ENCODE assay signal across 24 cellular contexts in genomic region chr16:16121185-16121727, GRCh38.
"Had no signal": no experiment of that assay in that cellular context is flagged by ENCODE, and none has a peak within 500 bp of the region (broad histone marks: within the 10 kb centered on the region; RNA-seq: fewer than 3 reads in every experiment).

No MANE protein-coding gene starts in this region.

- H3K27ac ChIP-seq: breast epithelium, hepatocyte, parathyroid adenoma had no signal

- DNase-seq: activated CD4-positive, alpha-beta memory T cell treated with anti-CD3 and anti-CD28 coated beads, Interleukin-2, amount 10 ng/mL, durations not matched to agents 7 days and 5 days; activated CD4-positive, alpha-beta T cell treated with anti-CD3 and anti-CD28 coated beads for 48 hours; activated CD4-positive, CD25-positive, alpha-beta regulatory T cell; activated CD8-positive, alpha-beta memory T cell treated with anti-CD3 and anti-CD28 coated beads, Interleukin-2, amount 10 ng/mL, durations not matched to agents 7 days and 5 days; activated naive CD4-positive, alpha-beta T cell treated with anti-CD3 and anti-CD28 coated beads, Interleukin-2, amount 10 ng/mL, durations not matched to agents 7 days and 5 days; activated T-cell treated with anti-CD3 and anti-CD28 coated beads, Interleukin-2, amount 50 U/mL, for 1 hour; effector CD8-positive, alpha-beta T cell; esophagus squamous epithelium; left colon; lower lobe of right lung; stimulated activated CD4-positive, alpha-beta T cell treated with anti-CD3 and anti-CD28 coated beads, Interleukin-12 subunit alpha, Interleukin-12 subunit beta, amount 100 ng/mL, for 4 hours; stimulated activated CD4-positive, alpha-beta T cell treated with anti-CD3 and anti-CD28 coated beads, Interleukin-1b, Interleukin-23, amount 100 ng/mL, for 48 hours; stimulated activated CD8-positive, alpha-beta memory T cell treated with anti-CD3 and anti-CD28 coated beads, Interleukin-4, amount 100 ng/mL, for 48 hours; T-helper 9 cell had no signal

- H3K27ac Mint-ChIP-seq: activated CD4-positive, alpha-beta memory T cell treated with anti-CD3 and anti-CD28 coated beads, Interleukin-2, amount 10 ng/mL, durations not matched to agents 7 days and 5 days; activated CD8-positive, alpha-beta memory T cell treated with anti-CD3 and anti-CD28 coated beads, Interleukin-2, amount 10 ng/mL, durations not matched to agents 7 days and 5 days; activated naive CD4-positive, alpha-beta T cell treated with anti-CD3 and anti-CD28 coated beads, Interleukin-2, amount 10 ng/mL, durations not matched to agents 7 days and 5 days; activated T-helper 2 cell treated with anti-CD3 and anti-CD28 coated beads, Interferon-gamma antibody, Interleukin-2, Interleukin-4, amounts not matched to agents 10 μg/mL and 5 μg/mL and 100 μg/mL, durations not matched to agents 14 hours and 24 hours and 36 hours; dendritic cell treated with granulocyte-macrophage colony-stimulating factor and Interleukin-4, amounts not matched to agents 40 ng/mL and 50 ng/mL, for 4 days had no signal

- ATAC-seq: activated CD8-positive, alpha-beta memory T cell treated with anti-CD3 and anti-CD28 coated beads, Interleukin-2, amount 10 ng/mL, durations not matched to agents 7 days and 5 days; SK-N-SH treated with all-trans-retinoic acid at 6 μM for 48 hours had no signal

- H3K4me3 Mint-ChIP-seq: activated CD4-positive, alpha-beta memory T cell treated with anti-CD3 and anti-CD28 coated beads, Interleukin-2, amount 10 ng/mL, durations not matched to agents 7 days and 5 days; activated CD8-positive, alpha-beta memory T cell treated with anti-CD3 and anti-CD28 coated beads, Interleukin-2, amount 10 ng/mL, durations not matched to agents 7 days and 5 days; activated naive CD4-positive, alpha-beta T cell treated with anti-CD3 and anti-CD28 coated beads, Interleukin-2, amount 10 ng/mL, durations not matched to agents 7 days and 5 days; dendritic cell treated with granulocyte-macrophage colony-stimulating factor and Interleukin-4, amounts not matched to agents 40 ng/mL and 50 ng/mL, for 4 days; nephron; stimulated activated naive CD8-positive, alpha-beta T cell treated with anti-CD3 and anti-CD28 coated beads, Interleukin-15, Interleukin-2, amounts not matched to agents 100 ng/mL and 50 ng/mL, for 24 hours; T-cell had no signal

- H3K27me3 ChIP-seq: breast epithelium, esophagus squamous epithelium, hepatocyte had no signal

- H3K27me3 Mint-ChIP-seq: activated CD4-positive, alpha-beta memory T cell treated with anti-CD3 and anti-CD28 coated beads, Interleukin-2, amount 10 ng/mL, durations not matched to agents 7 days and 5 days; activated CD8-positive, alpha-beta memory T cell treated with anti-CD3 and anti-CD28 coated beads, Interleukin-2, amount 10 ng/mL, durations not matched to agents 7 days and 5 days; activated naive CD4-positive, alpha-beta T cell treated with anti-CD3 and anti-CD28 coated beads, Interleukin-2, amount 10 ng/mL, durations not matched to agents 7 days and 5 days; dendritic cell treated with granulocyte-macrophage colony-stimulating factor and Interleukin-4, amounts not matched to agents 40 ng/mL and 50 ng/mL, for 4 days; stimulated activated naive CD8-positive, alpha-beta T cell treated with anti-CD3 and anti-CD28 coated beads, Interleukin-15, Interleukin-2, amounts not matched to agents 100 ng/mL and 50 ng/mL, for 24 hours; T-cell had no signal

- H3K4me3 ChIP-seq: breast epithelium, esophagus squamous epithelium, hepatocyte, lower lobe of right lung, thoracic aorta had no signal

- H3K4me1 Mint-ChIP-seq: activated naive CD4-positive, alpha-beta T cell treated with anti-CD3 and anti-CD28 coated beads, Interleukin-2, amount 10 ng/mL, durations not matched to agents 7 days and 5 days; nephron had no signal

- H3K4me1 ChIP-seq: breast epithelium, parathyroid adenoma had no signal
